Comparison of ENCODE assay signal across 1 cellular context in the genomic region with DNA sequence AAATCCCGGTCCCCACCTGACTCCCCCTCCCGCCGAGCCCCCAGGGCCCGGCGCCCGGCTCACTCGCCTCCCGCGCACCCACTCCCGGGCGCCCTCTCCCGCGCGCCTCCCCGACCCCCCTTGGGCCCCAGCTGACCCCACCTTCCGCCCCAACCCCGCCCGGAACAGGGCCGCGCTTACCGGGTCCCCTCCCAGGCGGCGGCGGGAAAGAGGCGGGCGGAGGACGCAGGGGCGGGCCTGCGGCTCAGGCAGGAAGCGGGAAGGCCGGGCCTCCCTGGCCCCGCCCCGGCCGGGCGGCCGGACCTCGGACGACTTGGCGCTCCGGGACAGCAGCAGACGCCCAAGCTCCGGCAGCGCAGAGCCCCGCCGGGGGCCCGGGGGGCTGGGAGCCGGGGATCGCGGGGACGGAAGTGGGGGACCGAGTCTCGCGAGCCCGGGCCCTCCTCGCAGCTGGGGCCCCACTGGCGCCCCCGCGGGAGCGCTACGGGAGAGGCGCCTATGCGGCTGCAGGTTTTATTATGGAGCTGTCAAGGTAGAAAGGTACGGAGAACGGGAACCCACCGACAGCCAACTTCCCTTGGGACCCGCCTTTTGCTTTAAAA.
TF ChIP-seq lines count a peak whose summit lies in the region.

SLC41A3 (minus strand) TSS at position 212 of the 602 bp plus-strand sequence. CDS start 15,905 bp downstream, outside the sequence.

TF ChIP-seq in K562, 482 proteins besides CTCF, POLR2A, EP300 and RAD21 (continued from another document and continues in another):
- TF ChIP-seq THAP12 (CRISPR knock-in tag; IDR thresholded peaks at IDR 0.05): no peak
- TF ChIP-seq KDM5B (IDR thresholded peaks at IDR 0.05; ENCODE audit: insufficient replicate concordance, low read depth, low read length): peak; percentile 36
- TF ChIP-seq, protein P1, sequence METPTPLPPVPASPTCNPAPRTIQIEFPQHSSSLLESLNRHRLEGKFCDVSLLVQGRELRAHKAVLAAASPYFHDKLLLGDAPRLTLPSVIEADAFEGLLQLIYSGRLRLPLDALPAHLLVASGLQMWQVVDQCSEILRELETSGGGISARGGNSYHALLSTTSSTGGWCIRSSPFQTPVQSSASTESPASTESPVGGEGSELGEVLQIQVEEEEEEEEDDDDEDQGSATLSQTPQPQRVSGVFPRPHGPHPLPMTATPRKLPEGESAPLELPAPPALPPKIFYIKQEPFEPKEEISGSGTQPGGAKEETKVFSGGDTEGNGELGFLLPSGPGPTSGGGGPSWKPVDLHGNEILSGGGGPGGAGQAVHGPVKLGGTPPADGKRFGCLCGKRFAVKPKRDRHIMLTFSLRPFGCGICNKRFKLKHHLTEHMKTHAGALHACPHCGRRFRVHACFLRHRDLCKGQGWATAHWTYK (CRISPR knock-in tag; IDR thresholded peaks at IDR 0.05): no peak
- TF ChIP-seq ZBTB11 (CRISPR knock-in tag; IDR thresholded peaks at IDR 0.05): peak in 1 of 3 experiments; percentile 77; a peak in 2 of 6 replicates
- TF ChIP-seq NR1H2 (CRISPR knock-in tag; IDR thresholded peaks at IDR 0.05): no peak
- no peak for TF ChIP-seq PATZ1 (CRISPR knock-in tag; IDR thresholded peaks at IDR 0.05; ENCODE audit: borderline replicate concordance)
- TF ChIP-seq THRAP3 (IDR thresholded peaks at IDR 0.05; ENCODE audit: borderline replicate concordance): no peak
- peak in 1 of 2 experiments; percentile 45; a peak in 2 of 4 replicates for TF ChIP-seq MNT (conservative IDR thresholded peaks at IDR 0.05)
- no peak for TF ChIP-seq CBFB (CRISPR knock-in tag; IDR thresholded peaks at IDR 0.05)
- TF ChIP-seq, protein P2, sequence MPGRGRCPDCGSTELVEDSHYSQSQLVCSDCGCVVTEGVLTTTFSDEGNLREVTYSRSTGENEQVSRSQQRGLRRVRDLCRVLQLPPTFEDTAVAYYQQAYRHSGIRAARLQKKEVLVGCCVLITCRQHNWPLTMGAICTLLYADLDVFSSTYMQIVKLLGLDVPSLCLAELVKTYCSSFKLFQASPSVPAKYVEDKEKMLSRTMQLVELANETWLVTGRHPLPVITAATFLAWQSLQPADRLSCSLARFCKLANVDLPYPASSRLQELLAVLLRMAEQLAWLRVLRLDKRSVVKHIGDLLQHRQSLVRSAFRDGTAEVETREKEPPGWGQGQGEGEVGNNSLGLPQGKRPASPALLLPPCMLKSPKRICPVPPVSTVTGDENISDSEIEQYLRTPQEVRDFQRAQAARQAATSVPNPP (IDR thresholded peaks at IDR 0.05; ENCODE audit: borderline replicate concordance, insufficient read depth, insufficient read length): no peak
- no peak for TF ChIP-seq SOX6 (IDR thresholded peaks at IDR 0.05)
- TF ChIP-seq SMARCC2 (IDR thresholded peaks at IDR 0.05; ENCODE audit: low read depth): no peak
- TF ChIP-seq, protein P3, sequence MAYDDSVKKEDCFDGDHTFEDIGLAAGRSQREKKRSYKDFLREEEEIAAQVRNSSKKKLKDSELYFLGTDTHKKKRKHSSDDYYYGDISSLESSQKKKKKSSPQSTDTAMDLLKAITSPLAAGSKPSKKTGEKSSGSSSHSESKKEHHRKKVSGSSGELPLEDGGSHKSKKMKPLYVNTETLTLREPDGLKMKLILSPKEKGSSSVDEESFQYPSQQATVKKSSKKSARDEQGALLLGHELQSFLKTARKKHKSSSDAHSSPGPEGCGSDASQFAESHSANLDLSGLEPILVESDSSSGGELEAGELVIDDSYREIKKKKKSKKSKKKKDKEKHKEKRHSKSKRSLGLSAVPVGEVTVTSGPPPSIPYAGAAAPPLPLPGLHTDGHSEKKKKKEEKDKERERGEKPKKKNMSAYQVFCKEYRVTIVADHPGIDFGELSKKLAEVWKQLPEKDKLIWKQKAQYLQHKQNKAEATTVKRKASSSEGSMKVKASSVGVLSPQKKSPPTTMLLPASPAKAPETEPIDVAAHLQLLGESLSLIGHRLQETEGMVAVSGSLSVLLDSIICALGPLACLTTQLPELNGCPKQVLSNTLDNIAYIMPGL (CRISPR knock-in tag; IDR thresholded peaks at IDR 0.05): no peak
- TF ChIP-seq SUPT5H (IDR thresholded peaks at IDR 0.05): peak; percentile 60
- TF ChIP-seq NUFIP1 (IDR thresholded peaks at IDR 0.05; ENCODE audit: partially characterized antibody): no peak
- TF ChIP-seq, protein P4, sequence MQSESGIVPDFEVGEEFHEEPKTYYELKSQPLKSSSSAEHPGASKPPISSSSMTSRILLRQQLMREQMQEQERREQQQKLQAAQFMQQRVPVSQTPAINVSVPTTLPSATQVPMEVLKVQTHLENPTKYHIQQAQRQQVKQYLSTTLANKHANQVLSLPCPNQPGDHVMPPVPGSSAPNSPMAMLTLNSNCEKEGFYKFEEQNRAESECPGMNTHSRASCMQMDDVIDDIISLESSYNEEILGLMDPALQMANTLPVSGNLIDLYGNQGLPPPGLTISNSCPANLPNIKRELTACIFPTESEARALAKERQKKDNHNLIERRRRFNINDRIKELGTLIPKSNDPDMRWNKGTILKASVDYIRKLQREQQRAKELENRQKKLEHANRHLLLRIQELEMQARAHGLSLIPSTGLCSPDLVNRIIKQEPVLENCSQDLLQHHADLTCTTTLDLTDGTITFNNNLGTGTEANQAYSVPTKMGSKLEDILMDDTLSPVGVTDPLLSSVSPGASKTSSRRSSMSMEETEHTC (IDR thresholded peaks at IDR 0.05): no peak
- no peak for TF ChIP-seq SNIP1 (IDR thresholded peaks at IDR 0.05; ENCODE audit: low read depth)
- TF ChIP-seq, protein P5, sequence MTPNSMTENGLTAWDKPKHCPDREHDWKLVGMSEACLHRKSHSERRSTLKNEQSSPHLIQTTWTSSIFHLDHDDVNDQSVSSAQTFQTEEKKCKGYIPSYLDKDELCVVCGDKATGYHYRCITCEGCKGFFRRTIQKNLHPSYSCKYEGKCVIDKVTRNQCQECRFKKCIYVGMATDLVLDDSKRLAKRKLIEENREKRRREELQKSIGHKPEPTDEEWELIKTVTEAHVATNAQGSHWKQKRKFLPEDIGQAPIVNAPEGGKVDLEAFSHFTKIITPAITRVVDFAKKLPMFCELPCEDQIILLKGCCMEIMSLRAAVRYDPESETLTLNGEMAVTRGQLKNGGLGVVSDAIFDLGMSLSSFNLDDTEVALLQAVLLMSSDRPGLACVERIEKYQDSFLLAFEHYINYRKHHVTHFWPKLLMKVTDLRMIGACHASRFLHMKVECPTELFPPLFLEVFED (CRISPR knock-in tag; conservative IDR thresholded peaks at IDR 0.05): no peak
- TF ChIP-seq L3MBTL2 (IDR thresholded peaks at IDR 0.05): peak; percentile 45; the same call in 1 of the 2 replicates
- TF ChIP-seq CCNT2 (IDR thresholded peaks at IDR 0.05; ENCODE audit: borderline replicate concordance, extremely low read depth, insufficient read length, low read depth, low read length): peak; percentile 22
- TF ChIP-seq ELF1 (tag; IDR thresholded peaks at IDR 0.05): peak; percentile 84
